Comparison of ENCODE assay signal across 1 cellular context in the genomic region with DNA sequence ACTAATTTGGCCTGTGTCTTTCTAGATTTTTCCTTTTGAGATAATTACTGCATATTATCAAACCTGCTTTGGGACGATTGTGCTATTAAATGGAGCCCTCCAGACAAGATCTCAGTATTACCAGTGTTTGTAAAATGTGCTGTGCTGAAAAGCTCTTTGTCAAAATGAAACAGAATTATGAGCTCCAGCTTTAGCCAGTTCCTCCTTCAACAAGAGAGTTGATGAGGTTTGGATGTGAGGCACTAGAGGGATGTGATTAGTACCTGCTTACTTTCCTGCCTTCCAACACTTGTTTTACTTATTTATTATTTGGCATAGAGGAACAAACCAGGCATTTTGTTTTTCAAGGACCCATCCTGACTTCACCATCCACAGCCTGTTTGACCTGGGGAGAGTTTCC.
TF ChIP-seq lines count a peak whose summit lies in the region.

No MANE protein-coding gene starts in this region.

TF ChIP-seq in HepG2, 621 proteins besides CTCF, POLR2A, EP300 and RAD21:
- no peak for TF ChIP-seq SP1 (IDR thresholded peaks at IDR 0.05)
- TF ChIP-seq SP1 (CRISPR knock-in tag; IDR thresholded peaks at IDR 0.05), result no peak
- no peak for TF ChIP-seq CAMTA2 (CRISPR knock-in tag; IDR thresholded peaks at IDR 0.05; ENCODE audit: borderline replicate concordance)
- TF ChIP-seq ATF7-NPFF (CRISPR knock-in tag; IDR thresholded peaks at IDR 0.05; ENCODE audit: low read depth), result no peak
- TF ChIP-seq SRSF4 (IDR thresholded peaks at IDR 0.05; ENCODE audit: low read depth, low read length, poor library complexity, severe bottlenecking), result no peak
- TF ChIP-seq HOXA5 (CRISPR knock-in tag; IDR thresholded peaks at IDR 0.05), result no peak
- no peak for TF ChIP-seq ZNF768 (CRISPR knock-in tag; IDR thresholded peaks at IDR 0.05)
- TF ChIP-seq CCDC6 (CRISPR knock-in tag; IDR thresholded peaks at IDR 0.05), result no peak
- no peak for TF ChIP-seq ZNF841 (CRISPR knock-in tag; IDR thresholded peaks at IDR 0.05; ENCODE audit: borderline replicate concordance)
- TF ChIP-seq KLF13 (CRISPR knock-in tag; IDR thresholded peaks at IDR 0.05), result no peak
- no peak for TF ChIP-seq GATA4 (IDR thresholded peaks at IDR 0.05; ENCODE audit: borderline replicate concordance, low read depth)
- TF ChIP-seq ZNF883 (CRISPR knock-in tag; IDR thresholded peaks at IDR 0.05; ENCODE audit: not compliant biosample characterization), result no peak
- TF ChIP-seq BRCA1 (CRISPR knock-in tag; IDR thresholded peaks at IDR 0.05), result no peak
